Comparison of ENCODE assay signal across 8 cellular contexts in genomic region chr19:8444677-8445487, GRCh38. TPM values are rescaled to one million over a fixed set of nuclear protein-coding genes. Genes with fewer than 3 reads are reported as not detected.
A peak's percentile ranks its signal among the peaks of the same experiment; 100 is the strongest.
DNase-seq lines count a peak whose midpoint lies in the region; ATAC-seq and TF ChIP-seq lines count a peak whose summit lies in the region.

Gene HNRNPM, plus strand, starts transcription at chr19:8444975. Its CDS starts 24 bp downstream, at chr19:8444999.

- H3K9me3 ChIP-seq in gastroesophageal sphincter = no peaks in the 10 kb centered on the region
- H3K9me3 ChIP-seq in neutrophil = no peaks in the 10 kb centered on the region

- TF ChIP-seq EP300 in gastroesophageal sphincter (IDR thresholded peaks at IDR 0.05) = no peak

- H3K4me3 ChIP-seq in HFF-Myc (replicated peaks; ENCODE audit: low read depth, low read length) (peak within 1 kb of the TSS; percentile 98), gastroesophageal sphincter (peak within 1 kb of the TSS; percentile 71 to 90), neutrophil (ENCODE audit: low read depth in 1 of 2, low read length in 1 of 2) (peak within 1 kb of the TSS; percentile 95 to 98)

- H3K4me3 Mint-ChIP-seq in activated naive CD4-positive, alpha-beta T cell treated with anti-CD3 and anti-CD28 coated beads, Interleukin-2, amount 10 ng/mL, durations not matched to agents 7 days and 5 days = peak within 1 kb of the TSS; percentile 98

- H3K27ac ChIP-seq in gastroesophageal sphincter = peak within 1 kb of the TSS; percentile 92 to 98 (median 96)
- peak within 1 kb of the TSS; percentile 90 for H3K27ac ChIP-seq in neutrophil
- H3K27ac ChIP-seq in substantia nigra (ENCODE audit: low read depth, low read length, poor library complexity, severe bottlenecking) = peak within 1 kb of the TSS; percentile 94

- CTCF ChIA-PET in activated naive CD4-positive, alpha-beta T cell treated with anti-CD3 and anti-CD28 coated beads, Interleukin-2, amount 10 ng/mL, durations not matched to agents 7 days and 5 days (lab: Charles Lee) = interaction anchor here (1.2 to 1.9 kb wide), 5 partner anchors 30 to 132 kb away, joined by 3 to 8 read pairs (median 5); partner anchors contain the start of genes MARCHF2 and MYO1F

- H3K36me3 ChIP-seq in gastroesophageal sphincter (peaks cover 0 to 21% of the 10 kb centered on the region in 2 donors), neutrophil (peaks cover 6% of the 10 kb centered on the region)

- peak; percentile 92 to 93 for TF ChIP-seq POLR2A in gastroesophageal sphincter (IDR thresholded peaks at IDR 0.05)

- WGBS in gastroesophageal sphincter (ENCODE audit: low coverage in 1 of 2), 2 donors = 0% methylated on average over 11 of the region's 93 CpGs; no CpG with 5 or more reads in 1 of the 2 donors

- H3K27me3 ChIP-seq in gastroesophageal sphincter = no peaks in the 10 kb centered on the region
- no peaks in the 10 kb centered on the region for H3K27me3 ChIP-seq in neutrophil

- no peak for TF ChIP-seq CTCF in HFF-Myc (IDR thresholded peaks at IDR 0.05; ENCODE audit: low read depth, low read length, missing control alignments)
- TF ChIP-seq CTCF in gastroesophageal sphincter (IDR thresholded peaks at IDR 0.05) = peak in 1 of 4 experiments; percentile 12
- TF ChIP-seq CTCF in neutrophil (IDR thresholded peaks at IDR 0.05) = peak; percentile 32

- H3K27ac Mint-ChIP-seq in activated naive CD4-positive, alpha-beta T cell treated with anti-CD3 and anti-CD28 coated beads, Interleukin-2, amount 10 ng/mL, durations not matched to agents 7 days and 5 days = peak within 1 kb of the TSS; percentile 98

- H3K4me1 Mint-ChIP-seq in activated naive CD4-positive, alpha-beta T cell treated with anti-CD3 and anti-CD28 coated beads, Interleukin-2, amount 10 ng/mL, durations not matched to agents 7 days and 5 days = peaks cover 46% of the 10 kb centered on the region

- peaks cover 8% of the 10 kb centered on the region for H3K27me3 Mint-ChIP-seq in activated naive CD4-positive, alpha-beta T cell treated with anti-CD3 and anti-CD28 coated beads, Interleukin-2, amount 10 ng/mL, durations not matched to agents 7 days and 5 days

- DNase-seq in GM03348 (ENCODE audit: low spot score) (peak; percentile 100), HFF-Myc (ENCODE audit: extremely low read depth, low read depth) (peak; percentile 77), NAMALWA (ENCODE audit: low spot score) (peak; percentile 98), SK-N-DZ (ENCODE audit: low spot score) (peak; percentile 97), substantia nigra (lab: John Stamatoyannopoulos, UW) (peak; percentile 88 to 100 (median 98))
- peak; percentile 100 for DNase-seq in activated naive CD4-positive, alpha-beta T cell treated with anti-CD3 and anti-CD28 coated beads, Interleukin-2, amount 10 ng/mL, durations not matched to agents 7 days and 5 days

- ATAC-seq in gastroesophageal sphincter = peak; percentile 99

- no peaks in the 10 kb centered on the region for H3K9me3 Mint-ChIP-seq in activated naive CD4-positive, alpha-beta T cell treated with anti-CD3 and anti-CD28 coated beads, Interleukin-2, amount 10 ng/mL, durations not matched to agents 7 days and 5 days

- H3K4me1 ChIP-seq in gastroesophageal sphincter (peaks cover 9 to 50% (median 35%) of the 10 kb centered on the region in 3 donors), neutrophil (ENCODE audit: control insufficient read depth in 1 of 2, insufficient read depth in 1 of 2, low read depth in 1 of 2, low read length in 1 of 2) (peaks cover 28 to 42% of the 10 kb centered on the region in 2 experiments)

- peaks cover 24% of the 10 kb centered on the region for H3K36me3 Mint-ChIP-seq in activated naive CD4-positive, alpha-beta T cell treated with anti-CD3 and anti-CD28 coated beads, Interleukin-2, amount 10 ng/mL, durations not matched to agents 7 days and 5 days

RNA-seq across cellular contexts. Expression of gene HNRNPM, which starts in this region (rescaled TPM):
- polyA plus RNA-seq in SK-N-DZ (2014; cell fraction: cytosol; rRNA removed) = 53.0 and 93.0 TPM in 2 replicates
- polyA plus RNA-seq in SK-N-DZ (2014; cell fraction: nucleus; rRNA removed) = 80.9 and 107 TPM in 2 replicates
- total RNA-seq in gastroesophageal sphincter = 100 to 1,000 TPM in 2 of 4 donors, 10 to 100 TPM in 2; 75.1 to 120 (median 101) TPM

Comparison
In these comparisons a context has a peak if more than half of its experiments do, and no peak if none do; other contexts are left out.
1. Peak in every context shown above with its lines: DNase-seq, ATAC-seq, H3K4me3 ChIP-seq and H3K27ac ChIP-seq.